8 cellular contexts compared by ENCODE assay signal in genomic region chr2:75199428-75200011, GRCh38. TPM values are rescaled to one million over a fixed set of nuclear protein-coding genes. Genes with fewer than 3 reads are reported as not detected.
DNase-seq lines count a peak whose midpoint lies in the region; ATAC-seq and TF ChIP-seq lines count a peak whose summit lies in the region.

Gene TACR1 (minus strand): TSS chr2:75199520. CDS start chr2:75198934, 586 bp downstream.

- ATAC-seq in GM21529 (IDR thresholded peaks at IDR 0.05; ENCODE audit: unreplicated experiment), result peak; percentile 63
- peak; percentile 82 for ATAC-seq in stimulated activated naive CD8-positive, alpha-beta T cell treated with anti-CD3 and anti-CD28 coated beads, Interleukin-15, amount 100 ng/mL, for 72 hours

- H3K27ac ChIP-seq in esophagus (ENCODE audit: low read depth in 2 of 2, low read length in 1 of 2), result no peak within 1 kb of the TSS

- TF ChIP-seq CTCF in NB4 (IDR thresholded peaks at IDR 0.05; ENCODE audit: low read depth, low read length), result no peak

- H3K4me1 ChIP-seq in esophagus (ENCODE audit: control insufficient read depth in 2 of 2, insufficient read depth in 2 of 2, low read length in 1 of 2), result peaks cover 6 to 13% of the 10 kb centered on the region in 2 donors

- H3K27me3 ChIP-seq in esophagus (ENCODE audit: control insufficient read depth in 1 of 2, insufficient read depth in 2 of 2, low read length in 2 of 2), result peaks cover 0 to 7% of the 10 kb centered on the region in 2 donors

- peaks cover 13% of the 10 kb centered on the region for H3K4me1 Mint-ChIP-seq in stimulated activated naive CD8-positive, alpha-beta T cell treated with anti-CD3 and anti-CD28 coated beads, Interleukin-15, amount 100 ng/mL, for 72 hours

- H3K9me3 ChIP-seq in esophagus (ENCODE audit: control insufficient read depth in 2 of 2, insufficient read depth in 1 of 2, low read depth in 1 of 2, low read length in 1 of 2), result no peaks in the 10 kb centered on the region

- H3K27ac Mint-ChIP-seq in stimulated activated naive CD8-positive, alpha-beta T cell treated with anti-CD3 and anti-CD28 coated beads, Interleukin-15, amount 100 ng/mL, for 72 hours, result peak within 1 kb of the TSS in 1 of 2 donors; percentile 24

- peak within 1 kb of the TSS; percentile 85 to 87 for H3K4me3 Mint-ChIP-seq in stimulated activated naive CD8-positive, alpha-beta T cell treated with anti-CD3 and anti-CD28 coated beads, Interleukin-15, amount 100 ng/mL, for 72 hours

- 1 to 2% methylated on average over 46 of the region's 46 CpGs for WGBS in esophagus, 2 donors

- no peaks in the 10 kb centered on the region for H3K36me3 ChIP-seq in esophagus (ENCODE audit: control insufficient read depth in 2 of 2, insufficient read depth in 2 of 2, low read length in 1 of 2)

- no peak for TF ChIP-seq POLR2A in NB4 (IDR thresholded peaks at IDR 0.05; ENCODE audit: extremely low read depth, insufficient read length)

- no peaks in the 10 kb centered on the region for H3K9me3 Mint-ChIP-seq in stimulated activated naive CD8-positive, alpha-beta T cell treated with anti-CD3 and anti-CD28 coated beads, Interleukin-15, amount 100 ng/mL, for 72 hours

- H3K4me3 ChIP-seq in NB4 (ENCODE audit: low read depth, low read length) (no peak within 1 kb of the TSS), esophagus (ENCODE audit: low read depth in 1 of 2, low read length in 2 of 2) (peak within 1 kb of the TSS; percentile 12 to 14)

- DNase-seq in EH (ENCODE audit: low read depth) (peak; percentile 74), NB4 (ENCODE audit: low read depth) (peak; percentile 9), myocyte (ENCODE audit: low read depth) (peak; percentile 60), HT-29 (ENCODE audit: low spot score) (no peak)
- DNase-seq in activated CD8-positive, alpha-beta memory T cell treated with anti-CD3 and anti-CD28 coated beads, Interleukin-2, amount 50 U/mL, for 48 hours, result peak; percentile 70
- peak; percentile 49 to 58 for DNase-seq in stimulated activated naive CD8-positive, alpha-beta T cell treated with anti-CD3 and anti-CD28 coated beads, Interleukin-15, amount 100 ng/mL, for 72 hours

- peaks cover 67% of the 10 kb centered on the region for H3K27me3 Mint-ChIP-seq in stimulated activated naive CD8-positive, alpha-beta T cell treated with anti-CD3 and anti-CD28 coated beads, Interleukin-15, amount 100 ng/mL, for 72 hours

RNA-seq across cellular contexts. Expression of gene TACR1, which starts in this region (rescaled TPM):
- polyA plus RNA-seq in esophagus, result under 1 TPM; 0.35 to 0.72 TPM
- total RNA-seq in myocyte, result not detected in 2 replicates
- polyA plus RNA-seq in myocyte (2012), result not detected
- not detected in 2 replicates for total RNA-seq in HT-29 (2014; rRNA removed; shearing (Covaris generic))

Comparison
In these comparisons a context has a peak if more than half of its experiments do, and no peak if none do; other contexts are left out.
1. Peak in DNase-seq in myocyte; RNA of the gene not detected or under 1 TPM.